ENCODE assay signal across 8 cellular contexts in the genomic region with DNA sequence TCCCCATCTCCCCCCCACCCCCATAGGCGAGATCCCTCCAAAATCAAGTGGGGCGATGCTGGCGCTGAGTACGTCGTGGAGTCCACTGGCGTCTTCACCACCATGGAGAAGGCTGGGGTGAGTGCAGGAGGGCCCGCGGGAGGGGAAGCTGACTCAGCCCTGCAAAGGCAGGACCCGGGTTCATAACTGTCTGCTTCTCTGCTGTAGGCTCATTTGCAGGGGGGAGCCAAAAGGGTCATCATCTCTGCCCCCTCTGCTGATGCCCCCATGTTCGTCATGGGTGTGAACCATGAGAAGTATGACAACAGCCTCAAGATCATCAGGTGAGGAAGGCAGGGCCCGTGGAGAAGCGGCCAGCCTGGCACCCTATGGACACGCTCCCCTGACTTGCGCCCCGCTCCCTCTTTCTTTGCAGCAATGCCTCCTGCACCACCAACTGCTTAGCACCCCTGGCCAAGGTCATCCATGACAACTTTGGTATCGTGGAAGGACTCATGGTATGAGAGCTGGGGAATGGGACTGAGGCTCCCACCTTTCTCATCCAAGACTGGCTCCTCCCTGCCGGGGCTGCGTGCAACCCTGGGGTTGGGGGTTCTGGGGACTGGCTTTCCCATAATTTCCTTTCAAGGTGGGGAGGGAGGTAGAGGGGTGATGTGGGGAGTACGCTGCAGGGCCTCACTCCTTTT. TPM values are rescaled to one million over a fixed set of nuclear protein-coding genes. Genes with fewer than 3 reads are reported as not detected.
A peak's percentile ranks its signal among the peaks of the same experiment; 100 is the strongest.
DNase-seq lines count a peak whose midpoint lies in the region; ATAC-seq, FAIRE-seq and TF ChIP-seq lines count a peak whose summit lies in the region.

No MANE protein-coding gene starts in this region.

- DNase-seq in AG04449 (ENCODE audit: low read depth, low spot score) (no peak), HT1080 (ENCODE audit: low read depth) (peak; percentile 53), NCI-H82 treated with DMSO at 0.1 percent for 48 hours (lab: John Stamatoyannopoulos, UW; ENCODE audit: unreplicated experiment) (no peak), D721Med (ENCODE audit: insufficient read length, low spot score) (no peak), iPS-NIHi11 (ENCODE audit: low spot score) (no peak)

- no peaks in the 10 kb centered on the region for H3K9me3 ChIP-seq in mesodermal cell (ENCODE audit: control insufficient read depth, low read length)

- CTCF ChIA-PET in AG04449 (lab: Yijun Ruan, JAX) = interaction anchor here (0.5 to 8.6 kb wide), 14 partner anchors 10 to 202 kb away, joined by 3 to 235 read pairs (median 3); partner anchors contain the start of genes IFFO1, MRPL51 and NOP2

- POLR2A ChIA-PET in AG04449 (lab: Yijun Ruan, JAX) = interaction anchor here (0.6 to 8.1 kb wide), 5 partner anchors 14 to 67 kb away, joined by 3 to 359 read pairs (median 21); partner anchors contain the start of genes IFFO1, NOP2 and VAMP1

- no peak for FAIRE-seq in D721Med (lab: Jason Lieb, UNC)

- H3K4me3 ChIP-seq in AG04449 (ENCODE audit: low read depth, low read length) (peak overlapping the region; percentile 97), mesodermal cell (ENCODE audit: extremely low read depth, insufficient read depth, low read length, poor library complexity, severe bottlenecking) (peak overlapping the region; percentile 96)

- no peak for TF ChIP-seq CTCF in AG04449 (IDR thresholded peaks at IDR 0.05; ENCODE audit: insufficient read depth, low read length, missing control alignments)
- no peak for TF ChIP-seq CTCF in D721Med (IDR thresholded peaks at IDR 0.05; ENCODE audit: insufficient read depth, missing control alignments)

- WGBS in mesodermal cell (ENCODE audit: insufficient coverage in 2 of 2), 2 experiments = 92 to 94% methylated on average over 13 to 16 of the region's 19 CpGs

- peaks cover 49% of the 10 kb centered on the region for H3K4me1 ChIP-seq in mesodermal cell (ENCODE audit: control insufficient read depth, insufficient read depth, low read length, poor library complexity, severe bottlenecking)

- no peak for ATAC-seq in GM21381 (IDR thresholded peaks at IDR 0.05; ENCODE audit: unreplicated experiment)

- peak overlapping the region; percentile 43 for H3K27ac ChIP-seq in angular gyrus (ENCODE audit: low read depth, low read length)
- H3K27ac ChIP-seq in mesodermal cell (ENCODE audit: low read depth, low read length, severe bottlenecking) = no peak overlapping the region

- H3K36me3 ChIP-seq in mesodermal cell (ENCODE audit: control insufficient read depth, insufficient read depth, low read length) = peaks cover 60% of the 10 kb centered on the region

RNA-seq across cellular contexts. Expression of gene GAPDH, which starts 2.7 kb away (rescaled TPM):
- 10,781 and 12,621 TPM in 2 replicates for total RNA-seq in HT1080 (2014; rRNA removed; shearing (Covaris generic))
- polyA plus RNA-seq in HT1080 (2015; cell fraction: cytosol; rRNA removed) = 11,296 and 12,050 TPM in 2 replicates
- polyA plus RNA-seq in HT1080 (2015; cell fraction: nucleus; rRNA removed) = 8,622 and 9,151 TPM in 2 replicates
- 4,059 TPM for polyA plus RNA-seq in mesodermal cell (2013, experiment 1 of 2)
- 3,444 TPM for polyA plus RNA-seq in mesodermal cell (2013, experiment 2 of 2)

RNA-seq across cellular contexts. Expression of gene IFFO1, which starts 18.8 kb away (rescaled TPM):
- total RNA-seq in HT1080 (2014; rRNA removed; shearing (Covaris generic)) = 7.7 and 9.5 TPM in 2 replicates
- polyA plus RNA-seq in HT1080 (2015; cell fraction: cytosol; rRNA removed) = 9.8 and 10.5 TPM in 2 replicates
- 46.3 and 49.9 TPM in 2 replicates for polyA plus RNA-seq in HT1080 (2015; cell fraction: nucleus; rRNA removed)
- polyA plus RNA-seq in mesodermal cell (2013, experiment 1 of 2) = 17.7 TPM
- 14.3 TPM for polyA plus RNA-seq in mesodermal cell (2013, experiment 2 of 2)

RNA-seq across cellular contexts. Expression of gene NOP2, which starts 31.1 kb away (rescaled TPM):
- 80.0 and 90.1 TPM in 2 replicates for total RNA-seq in HT1080 (2014; rRNA removed; shearing (Covaris generic))
- polyA plus RNA-seq in HT1080 (2015; cell fraction: cytosol; rRNA removed) = 32.2 and 39.2 TPM in 2 replicates
- 208 and 217 TPM in 2 replicates for polyA plus RNA-seq in HT1080 (2015; cell fraction: nucleus; rRNA removed)
- polyA plus RNA-seq in mesodermal cell (2013, experiment 1 of 2) = 34.8 TPM
- polyA plus RNA-seq in mesodermal cell (2013, experiment 2 of 2) = 34.5 TPM

RNA-seq across cellular contexts. Expression of gene NCAPD2, which starts 43.1 kb away (rescaled TPM):
- 158 and 173 TPM in 2 replicates for total RNA-seq in HT1080 (2014; rRNA removed; shearing (Covaris generic))
- polyA plus RNA-seq in HT1080 (2015; cell fraction: cytosol; rRNA removed) = 96.4 and 104 TPM in 2 replicates
- polyA plus RNA-seq in HT1080 (2015; cell fraction: nucleus; rRNA removed) = 243 and 326 TPM in 2 replicates
- 98.3 TPM for polyA plus RNA-seq in mesodermal cell (2013, experiment 1 of 2)
- polyA plus RNA-seq in mesodermal cell (2013, experiment 2 of 2) = 88.4 TPM

RNA-seq across cellular contexts. Expression of gene MRPL51, which starts 44.0 kb away (rescaled TPM):
- total RNA-seq in HT1080 (2014; rRNA removed; shearing (Covaris generic)) = 241 and 261 TPM in 2 replicates
- 190 and 195 TPM in 2 replicates for polyA plus RNA-seq in HT1080 (2015; cell fraction: cytosol; rRNA removed)
- polyA plus RNA-seq in HT1080 (2015; cell fraction: nucleus; rRNA removed) = 84.4 and 87.7 TPM in 2 replicates
- 259 TPM for polyA plus RNA-seq in mesodermal cell (2013, experiment 1 of 2)
- 255 TPM for polyA plus RNA-seq in mesodermal cell (2013, experiment 2 of 2)
